Comparison of ENCODE assay signal across 1 cellular context in the genomic region with DNA sequence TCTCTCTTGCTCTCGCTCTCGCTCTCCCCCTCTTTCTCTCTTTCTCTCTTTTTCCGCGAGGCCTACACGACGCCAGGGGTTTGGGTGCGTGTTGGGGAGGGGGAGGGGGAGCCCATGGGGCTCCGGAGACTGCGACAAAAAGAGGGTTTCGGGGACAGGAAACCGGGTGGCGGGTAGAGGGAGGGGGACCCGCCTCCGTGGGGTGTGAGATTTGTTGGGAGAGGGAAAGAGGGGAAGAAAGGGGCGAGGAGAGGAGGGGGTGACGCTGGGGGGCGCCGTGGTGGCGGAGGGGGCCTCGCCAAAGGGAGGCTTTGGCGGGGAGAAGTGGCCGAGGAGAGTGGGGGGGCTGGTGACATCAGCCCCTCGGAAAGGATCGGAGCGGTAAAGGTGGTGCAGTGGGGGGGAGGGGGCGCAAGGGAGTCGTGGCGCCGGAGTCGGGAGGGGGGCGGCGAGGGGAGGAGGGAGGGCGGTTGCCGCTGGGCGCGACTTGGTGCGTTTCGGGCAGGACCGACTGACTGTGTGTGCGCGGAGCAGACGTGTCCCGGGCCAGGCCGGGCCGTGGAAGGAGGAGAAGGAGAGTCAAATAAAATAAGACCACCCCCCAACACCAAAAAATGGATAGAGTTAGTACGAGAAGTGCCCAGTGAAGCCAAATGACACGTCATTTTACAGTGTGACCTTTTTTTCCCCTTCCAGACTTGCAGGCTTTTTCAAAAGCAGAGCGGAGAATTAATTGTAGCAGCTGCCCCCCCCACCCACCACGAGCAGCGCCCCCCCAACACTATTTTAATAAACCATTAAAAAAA.
TF ChIP-seq lines count a peak whose summit lies in the region.

No MANE protein-coding gene starts in this region.

TF ChIP-seq in H1, 55 proteins besides CTCF, POLR2A, EP300 and RAD21:
- TF ChIP-seq, protein P1, sequence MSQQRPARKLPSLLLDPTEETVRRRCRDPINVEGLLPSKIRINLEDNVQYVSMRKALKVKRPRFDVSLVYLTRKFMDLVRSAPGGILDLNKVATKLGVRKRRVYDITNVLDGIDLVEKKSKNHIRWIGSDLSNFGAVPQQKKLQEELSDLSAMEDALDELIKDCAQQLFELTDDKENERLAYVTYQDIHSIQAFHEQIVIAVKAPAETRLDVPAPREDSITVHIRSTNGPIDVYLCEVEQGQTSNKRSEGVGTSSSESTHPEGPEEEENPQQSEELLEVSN (IDR thresholded peaks at IDR 0.05), result 0 out of 2 replicates have a peak, but pooled peaks have one; percentile 20
- no peak for TF ChIP-seq CBX8 (IDR thresholded peaks at IDR 0.05; ENCODE audit: borderline replicate concordance, low read depth, low read length)
- no peak for TF ChIP-seq RNF2 (IDR thresholded peaks at IDR 0.05; ENCODE audit: borderline replicate concordance, low read depth, low read length, missing control alignments, poor library complexity, severe bottlenecking)
- no peak for TF ChIP-seq CHD2 (IDR thresholded peaks at IDR 0.05; ENCODE audit: low read length)
- no peak for TF ChIP-seq TEAD4 (IDR thresholded peaks at IDR 0.05; ENCODE audit: low read depth, low read length)
- no peak for TF ChIP-seq RBBP5 (IDR thresholded peaks at IDR 0.05; ENCODE audit: borderline replicate concordance, low read depth, low read length)
- no peak for TF ChIP-seq GABPA (IDR thresholded peaks at IDR 0.05; ENCODE audit: borderline replicate concordance, insufficient read depth, low read length)
- no peak for TF ChIP-seq CHD1 (IDR thresholded peaks at IDR 0.05; ENCODE audit: low read depth, low read length)
- TF ChIP-seq PHF8 (conservative IDR thresholded peaks at IDR 0.05; ENCODE audit: low read depth, low read length), result peak; percentile 34; the same call in 1 of the 2 replicates
- TF ChIP-seq HDAC2 (IDR thresholded peaks at IDR 0.05; ENCODE audit: borderline replicate concordance in 1 of 2, low read depth in 2 of 2, low read length in 2 of 2), result peak in 1 of 2 experiments; percentile 65; a peak in 1 of 4 replicates
- TF ChIP-seq ASH2L (IDR thresholded peaks at IDR 0.05; ENCODE audit: low read length), result peak; percentile 84
- no peak for TF ChIP-seq SAP30 (IDR thresholded peaks at IDR 0.05; ENCODE audit: insufficient read depth, insufficient replicate concordance, low read length)
- no peak for TF ChIP-seq SIRT6 (IDR thresholded peaks at IDR 0.05; ENCODE audit: low read length)
- TF ChIP-seq TAF1 (IDR thresholded peaks at IDR 0.05; ENCODE audit: low read depth, low read length), result no peak; the same call in 1 of the 2 replicates
- TF ChIP-seq, protein P2, sequence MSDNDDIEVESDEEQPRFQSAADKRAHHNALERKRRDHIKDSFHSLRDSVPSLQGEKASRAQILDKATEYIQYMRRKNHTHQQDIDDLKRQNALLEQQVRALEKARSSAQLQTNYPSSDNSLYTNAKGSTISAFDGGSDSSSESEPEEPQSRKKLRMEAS (IDR thresholded peaks at IDR 0.05), result no peak; the same call in 1 of the 2 replicates
- no peak for TF ChIP-seq ZNF274 (IDR thresholded peaks at IDR 0.05; ENCODE audit: borderline replicate concordance, extremely low read depth, low read length)
- no peak for TF ChIP-seq KDM5A (IDR thresholded peaks at IDR 0.05; ENCODE audit: low read length)
- TF ChIP-seq, protein P3, sequence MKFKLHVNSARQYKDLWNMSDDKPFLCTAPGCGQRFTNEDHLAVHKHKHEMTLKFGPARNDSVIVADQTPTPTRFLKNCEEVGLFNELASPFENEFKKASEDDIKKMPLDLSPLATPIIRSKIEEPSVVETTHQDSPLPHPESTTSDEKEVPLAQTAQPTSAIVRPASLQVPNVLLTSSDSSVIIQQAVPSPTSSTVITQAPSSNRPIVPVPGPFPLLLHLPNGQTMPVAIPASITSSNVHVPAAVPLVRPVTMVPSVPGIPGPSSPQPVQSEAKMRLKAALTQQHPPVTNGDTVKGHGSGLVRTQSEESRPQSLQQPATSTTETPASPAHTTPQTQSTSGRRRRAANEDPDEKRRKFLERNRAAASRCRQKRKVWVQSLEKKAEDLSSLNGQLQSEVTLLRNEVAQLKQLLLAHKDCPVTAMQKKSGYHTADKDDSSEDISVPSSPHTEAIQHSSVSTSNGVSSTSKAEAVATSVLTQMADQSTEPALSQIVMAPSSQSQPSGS (IDR thresholded peaks at IDR 0.05; ENCODE audit: low read length), result no peak
- no peak for TF ChIP-seq BACH1 (IDR thresholded peaks at IDR 0.05; ENCODE audit: low read length)
- TF ChIP-seq, protein P4, sequence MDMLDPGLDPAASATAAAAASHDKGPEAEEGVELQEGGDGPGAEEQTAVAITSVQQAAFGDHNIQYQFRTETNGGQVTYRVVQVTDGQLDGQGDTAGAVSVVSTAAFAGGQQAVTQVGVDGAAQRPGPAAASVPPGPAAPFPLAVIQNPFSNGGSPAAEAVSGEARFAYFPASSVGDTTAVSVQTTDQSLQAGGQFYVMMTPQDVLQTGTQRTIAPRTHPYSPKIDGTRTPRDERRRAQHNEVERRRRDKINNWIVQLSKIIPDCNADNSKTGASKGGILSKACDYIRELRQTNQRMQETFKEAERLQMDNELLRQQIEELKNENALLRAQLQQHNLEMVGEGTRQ (IDR thresholded peaks at IDR 0.05; ENCODE audit: low read length), result no peak
- TF ChIP-seq HDAC6 (IDR thresholded peaks at IDR 0.05; ENCODE audit: low read depth, low read length), result no peak
- no peak for TF ChIP-seq JUN (IDR thresholded peaks at IDR 0.05; ENCODE audit: low read depth, low read length)
- no peak for TF ChIP-seq TBP (IDR thresholded peaks at IDR 0.05; ENCODE audit: low read depth, low read length)
- no peak for TF ChIP-seq SP4 (IDR thresholded peaks at IDR 0.05; ENCODE audit: low read length)
- TF ChIP-seq BCL11A (IDR thresholded peaks at IDR 0.05; ENCODE audit: low read depth in 2 of 2, low read length in 2 of 2), result no peak
- no peak for TF ChIP-seq SUZ12 (IDR thresholded peaks at IDR 0.05; ENCODE audit: low read length)
- TF ChIP-seq KDM4A (IDR thresholded peaks at IDR 0.05; ENCODE audit: low read depth, low read length, severe bottlenecking), result no peak
- peak; percentile 25; the same call in 1 of the 2 replicates for TF ChIP-seq POLR2AphosphoS5 (IDR thresholded peaks at IDR 0.05; ENCODE audit: low read depth, low read length)
- TF ChIP-seq CEBPB (IDR thresholded peaks at IDR 0.05; ENCODE audit: low read depth, low read length), result no peak
- TF ChIP-seq SRF (IDR thresholded peaks at IDR 0.05; ENCODE audit: low read depth, low read length), result no peak
- TF ChIP-seq FOSL1 (IDR thresholded peaks at IDR 0.05; ENCODE audit: insufficient read depth, low read depth, low read length), result no peak
- peak; percentile 33 for TF ChIP-seq TAF7 (optimal IDR thresholded peaks at IDR 0.05; ENCODE audit: borderline replicate concordance, low read depth, low read length)
- peak; percentile 30; the same call in 1 of the 2 replicates for TF ChIP-seq CREB1 (IDR thresholded peaks at IDR 0.05)
